ENCODE assay signal across 16 cellular contexts in genomic region chr22:46146329-46146728, GRCh38. TPM values are rescaled to one million over a fixed set of nuclear protein-coding genes. Genes with fewer than 3 reads are reported as not detected.
DNase-seq lines count a peak whose midpoint lies in the region; ATAC-seq, FAIRE-seq and TF ChIP-seq lines count a peak whose summit lies in the region.
"Had no signal": no experiment of that assay in that cellular context is flagged by ENCODE, and none has a peak within 500 bp of the region (broad histone marks: within the 10 kb centered on the region; RNA-seq: fewer than 3 reads in every experiment).

No MANE protein-coding gene starts in this region.

- no peaks in the 10 kb centered on the region for H3K36me3 Mint-ChIP-seq in T-cell
- H3K36me3 Mint-ChIP-seq: CD14-positive monocyte had no signal

- H3K36me3 ChIP-seq in BLaER1 (no peaks in the 10 kb centered on the region), HepG2 (replicated peaks in 1 of 2; ENCODE audit: control insufficient read depth in 1 of 2, insufficient read depth in 2 of 2, low read length in 2 of 2) (no peaks in the 10 kb centered on the region), osteoblast (ENCODE audit: insufficient read depth, low read length) (no peaks in the 10 kb centered on the region)
- H3K36me3 ChIP-seq: HAP-1 had no signal

- no peak for FAIRE-seq in HepG2 (lab: Jason Lieb, UNC)
- FAIRE-seq: A204.1, H1 had no signal

- H3K9ac ChIP-seq in BLaER1 = no peak overlapping the region
- H3K9ac ChIP-seq in HepG2 (ENCODE audit: insufficient read depth, low read depth, low read length) = no peak overlapping the region

- no peak for TF ChIP-seq POLR2A in HepG2 (IDR thresholded peaks at IDR 0.05; ENCODE audit: insufficient read depth in 1 of 2, low read depth in 2 of 2, low read length in 2 of 2)

- in situ Hi-C loops in HepG2 (cut with HindIII; ENCODE audit: extremely low pct_ligation_motif_present, low pct_unique_long_range_greater_than_20kb) = loop anchor here (25.0 kb wide), 1 partner anchor 391 kb away; the partner anchor contains the start of gene CELSR1

- H3K79me2 ChIP-seq in HepG2 (ENCODE audit: insufficient read depth, low read length) (no peaks in the 10 kb centered on the region), osteoblast (ENCODE audit: insufficient read depth, low read length) (no peaks in the 10 kb centered on the region)

- no peaks in the 10 kb centered on the region for H3K9me3 Mint-ChIP-seq in T-cell
- H3K9me3 Mint-ChIP-seq: CD8-positive, alpha-beta memory T cell had no signal

- DNase-seq in T-cell (no peak), HepG2 (ENCODE audit: low spot score) (no peak), osteoblast (ENCODE audit: insufficient read length, low spot score, missing footprints) (peak; percentile 71)
- no peak for DNase-seq in stimulated activated CD4-positive, alpha-beta T cell treated with anti-CD3 and anti-CD28 coated beads, Interleukin-15, amount 100 ng/mL, for 24 hours
- no peak for DNase-seq in stimulated activated CD4-positive, alpha-beta T cell treated with anti-CD3 and anti-CD28 coated beads, Interleukin-4, amount 100 ng/mL, for 1 hour
- DNase-seq: Caco-2; CD8-positive, alpha-beta memory T cell; DMS53; GF-D8 had no signal

- H3K4me1 ChIP-seq in BLaER1 (peaks cover 34% of the 10 kb centered on the region), HepG2 (ENCODE audit: insufficient read depth, low read length) (peaks cover 53% of the 10 kb centered on the region), osteoblast (ENCODE audit: insufficient read depth, low read length) (no peaks in the 10 kb centered on the region)
- H3K4me1 ChIP-seq: HAP-1 had no signal

- no peaks in the 10 kb centered on the region for H3K27me3 Mint-ChIP-seq in T-cell
- H3K27me3 Mint-ChIP-seq: B cell had no signal

- POLR2A ChIA-PET in T-cell (lab: Charles Lee) (no interaction called here), HepG2 (lab: Yijun Ruan, JAX) (interaction anchor here (1.2 to 4.9 kb wide), 4 partner anchors 12 to 122 kb away, joined by 3 to 54 read pairs (median 22); partner anchors contain the start of gene TTC38)

- H3K4me3 ChIP-seq in BLaER1 (no peak overlapping the region), HepG2 (replicated peaks in 1 of 3; ENCODE audit: insufficient read depth in 1 of 3, low read depth in 2 of 3, low read length in 3 of 3) (peak overlapping the region in 1 of 3 experiments; percentile 88; a peak in 1 of 6 replicates), osteoblast (ENCODE audit: insufficient read depth, low read length) (no peak overlapping the region)
- H3K4me3 ChIP-seq: HAP-1 had no signal

- H3K27ac ChIP-seq in BLaER1 (no peak overlapping the region), HepG2 (ENCODE audit: extremely low read length, insufficient read depth, low read length) (no peak overlapping the region), osteoblast (ENCODE audit: low read depth, low read length) (no peak overlapping the region)

- no peak for TF ChIP-seq CTCF in HepG2 (CRISPR knock-in tag; IDR thresholded peaks at IDR 0.05)
- no peak for TF ChIP-seq CTCF in osteoblast (IDR thresholded peaks at IDR 0.05; ENCODE audit: extremely low read depth, low read depth, low read length)

- intact Hi-C loops in HepG2 (cut with micrococcal nuclease; ENCODE audit: unreplicated experiment) = no loop called here

- WGBS in HepG2 (ENCODE audit: low lambda C conversion rate) = 44% methylated on average over 3 of the region's 4 CpGs

- peak overlapping the region; percentile 90; the same call in 1 of the 2 replicates for H3K4me2 ChIP-seq in BLaER1
- H3K4me2 ChIP-seq in HepG2 (ENCODE audit: low read depth, low read length) = peak overlapping the region; percentile 96
- H3K4me2 ChIP-seq in osteoblast (ENCODE audit: insufficient read depth, low read length) = no peak overlapping the region

- no TSS peak for BruUV-seq in HepG2 (replicated peaks; lab: Mats Ljungman, UMichigan)

- H3K4me1 Mint-ChIP-seq in T-cell = peaks cover 8 to 12% (median 8%) of the 10 kb centered on the region in 3 donors

- TF ChIP-seq RAD21 in HepG2 (CRISPR knock-in tag; IDR thresholded peaks at IDR 0.05) = no peak

- H2AFZ ChIP-seq in HepG2 (ENCODE audit: low read length) = no peak overlapping the region
- no peak overlapping the region for H2AFZ ChIP-seq in osteoblast (ENCODE audit: low read length)

- no peak overlapping the region for H3K4me3 Mint-ChIP-seq in T-cell
- H3K4me3 Mint-ChIP-seq: B cell had no signal

- CTCF ChIA-PET in T-cell (lab: Charles Lee) (interaction anchor here in 1 of 2 donors (0.7 kb wide), 1 partner anchor 56 kb away, joined by 3 read pairs; no protein-coding TSS in a partner anchor), HepG2 (lab: Yijun Ruan, JAX; ENCODE audit: low intra/inter-chr PET ratio, low total read pairs) (no interaction called here)

- 0 out of 2 replicates have a peak, but pooled peaks cover 1% of the 10 kb centered on the region for H4K20me1 ChIP-seq in BLaER1
- H4K20me1 ChIP-seq in HepG2 (ENCODE audit: insufficient read depth, low read length) = no peaks in the 10 kb centered on the region
- H4K20me1 ChIP-seq in osteoblast (ENCODE audit: insufficient read depth, low read length) = peaks cover 2% of the 10 kb centered on the region

- H3K9me3 ChIP-seq in BLaER1 (no peaks in the 10 kb centered on the region), HepG2 (ENCODE audit: low read length) (no peaks in the 10 kb centered on the region), osteoblast (ENCODE audit: low read depth, low read length) (no peaks in the 10 kb centered on the region)
- H3K9me3 ChIP-seq: Caco-2, HAP-1 had no signal

- no peak for ATAC-seq in T-cell (replicated peaks in 1 of 4)
- ATAC-seq in HepG2 = no peak
- no peak for ATAC-seq in HG02759 (IDR thresholded peaks at IDR 0.05; ENCODE audit: unreplicated experiment)

- H3K27ac Mint-ChIP-seq in T-cell = peak overlapping the region; percentile 42 to 50
- H3K27ac Mint-ChIP-seq: B cell had no signal

- H3K27me3 ChIP-seq in BLaER1 (no peaks in the 10 kb centered on the region), HepG2 (ENCODE audit: control insufficient read depth in 1 of 2, insufficient read depth in 2 of 2, low read length in 2 of 2) (no peaks in the 10 kb centered on the region), osteoblast (ENCODE audit: insufficient read depth, low read length) (peaks cover 30% of the 10 kb centered on the region)

- no peak for TF ChIP-seq EP300 in HepG2 (IDR thresholded peaks at IDR 0.05; ENCODE audit: low read depth in 2 of 2, low read length in 2 of 2)
- TF ChIP-seq EP300 in HepG2 (CRISPR knock-in tag; IDR thresholded peaks at IDR 0.05; ENCODE audit: borderline replicate concordance) = no peak

TF ChIP-seq in HepG2, 621 proteins besides CTCF, POLR2A, EP300 and RAD21 (continues in another document):
- TF ChIP-seq ZNF333 (CRISPR knock-in tag; IDR thresholded peaks at IDR 0.05; ENCODE audit: borderline replicate concordance) (no peak), ZNF160 (CRISPR knock-in tag; IDR thresholded peaks at IDR 0.05) (no peak), KDM3A (CRISPR knock-in tag; IDR thresholded peaks at IDR 0.05; ENCODE audit: low read depth) (no peak)
- TF ChIP-seq, protein P1, sequence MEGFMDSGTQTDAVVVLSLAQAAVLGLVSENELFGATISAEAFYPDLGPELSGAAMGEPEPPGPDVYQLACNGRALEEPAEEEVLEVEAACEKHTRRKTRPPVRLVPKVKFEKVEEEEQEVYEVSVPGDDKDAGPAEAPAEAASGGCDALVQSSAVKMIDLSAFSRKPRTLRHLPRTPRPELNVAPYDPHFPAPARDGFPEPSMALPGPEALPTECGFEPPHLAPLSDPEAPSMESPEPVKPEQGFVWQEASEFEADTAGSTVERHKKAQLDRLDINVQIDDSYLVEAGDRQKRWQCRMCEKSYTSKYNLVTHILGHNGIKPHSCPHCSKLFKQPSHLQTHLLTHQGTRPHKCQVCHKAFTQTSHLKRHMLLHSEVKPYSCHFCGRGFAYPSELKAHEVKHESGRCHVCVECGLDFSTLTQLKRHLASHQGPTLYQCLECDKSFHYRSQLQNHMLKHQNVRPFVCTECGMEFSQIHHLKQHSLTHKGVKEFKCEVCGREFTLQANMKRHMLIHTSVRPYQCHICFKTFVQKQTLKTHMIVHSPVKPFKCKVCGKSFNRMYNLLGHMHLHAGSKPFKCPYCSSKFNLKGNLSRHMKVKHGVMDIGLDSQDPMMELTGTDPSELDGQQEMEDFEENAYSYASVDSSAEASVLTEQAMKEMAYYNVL (CRISPR knock-in tag; IDR thresholded peaks at IDR 0.05; ENCODE audit: borderline replicate concordance) = 0 out of 2 replicates have a peak, but pooled peaks have one; percentile 29

RNA-seq across cellular contexts. Expression of gene PPARA, which starts 4.0 kb away (rescaled TPM):
- total RNA-seq in T-cell (10 to 100 TPM; 11.0 to 22.2 (median 19.6) TPM), HepG2 (2016; rRNA removed; fragmentation: Illumina TruSeq; extraction: Trizol) (24.7 and 32.0 TPM in 2 replicates), osteoblast (21.8 and 22.1 TPM in 2 replicates)
- total RNA-seq in HepG2 (2016; cell fraction: cytosol; rRNA removed; fragmentation: Illumina TruSeq; extraction: Trizol; ENCODE audit: low read depth) = 25.2 and 27.4 TPM in 2 replicates
- 25.2 and 26.2 TPM in 2 replicates for total RNA-seq in HepG2 (2016; cell fraction: insoluble cytoplasmic fraction; rRNA removed; fragmentation: Illumina TruSeq; extraction: Trizol)
- total RNA-seq in HepG2 (2016; cell fraction: membrane; rRNA removed; fragmentation: Illumina TruSeq; extraction: Trizol) = 42.1 and 44.8 TPM in 2 replicates
- total RNA-seq in HepG2 (2016; cell fraction: nucleus; rRNA removed; fragmentation: Illumina TruSeq; extraction: Trizol) = 16.8 and 21.1 TPM in 2 replicates
- polyA plus RNA-seq in HepG2 (2011; rRNA removed) = 16.6 and 18.2 TPM in 2 replicates
- polyA plus RNA-seq in HepG2 (2011; cell fraction: cytosol; rRNA removed) = 14.0 and 14.5 TPM in 2 replicates
- polyA plus RNA-seq in HepG2 (2011; cell fraction: nucleus; rRNA removed) = 11.7 and 12.6 TPM in 2 replicates
- polyA plus RNA-seq in HepG2 (2012) = 20.9 and 22.5 TPM in 2 replicates
- polyA plus RNA-seq in HepG2 (2016; cell fraction: cytosol; fragmentation: Illumina TruSeq; extraction: Trizol; ENCODE audit: low read depth) = 26.1 and 26.5 TPM in 2 replicates
- 15.3 and 15.6 TPM in 2 replicates for polyA plus RNA-seq in HepG2 (2016; cell fraction: insoluble cytoplasmic fraction; fragmentation: Illumina TruSeq; extraction: Trizol; ENCODE audit: low read depth)
- polyA plus RNA-seq in HepG2 (2016; cell fraction: membrane; fragmentation: Illumina TruSeq; extraction: Trizol; ENCODE audit: low read depth) = 29.1 and 30.3 TPM in 2 replicates
- 21.2 and 21.4 TPM in 2 replicates for polyA plus RNA-seq in HepG2 (2016; cell fraction: nucleus; fragmentation: Illumina TruSeq; extraction: Trizol; ENCODE audit: insufficient read depth, low read depth)
- polyA minus RNA-seq in HepG2 (2011; rRNA and poly(A)+ RNA removed; ENCODE audit: low replicate concordance) = 7.8 and 47.2 TPM in 2 replicates
- 23.7 and 30.1 TPM in 2 replicates for polyA minus RNA-seq in HepG2 (2011; cell fraction: cytosol; rRNA and poly(A)+ RNA removed)
- polyA minus RNA-seq in HepG2 (2011; cell fraction: nucleus; rRNA and poly(A)+ RNA removed) = 30.8 and 34.2 TPM in 2 replicates
